1 cellular context compared by ENCODE assay signal in the genomic region with DNA sequence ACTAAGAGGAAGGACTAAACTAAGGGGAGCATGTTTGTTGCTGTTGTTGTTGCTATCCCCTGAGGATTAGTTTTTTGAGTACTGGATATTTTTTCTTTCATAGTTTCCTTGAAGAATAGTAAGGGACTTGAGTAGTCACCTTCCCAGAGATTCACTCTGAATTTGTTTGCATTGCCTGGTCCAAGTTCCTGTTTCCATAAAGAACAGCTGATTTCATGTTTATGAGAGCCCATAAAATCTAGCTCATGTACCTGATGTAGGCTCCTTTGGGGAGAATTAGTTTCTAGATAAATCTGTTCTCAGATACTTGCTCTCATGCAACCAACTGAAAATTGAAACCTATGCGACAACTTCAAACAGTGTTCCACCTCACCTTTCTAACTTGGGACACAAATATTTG.
TF ChIP-seq lines count a peak whose summit lies in the region.

No MANE protein-coding gene starts in this region.

TF ChIP-seq in GM23338, 12 proteins besides CTCF, POLR2A, EP300 and RAD21 (continued from another document):
- TF ChIP-seq, protein P1, sequence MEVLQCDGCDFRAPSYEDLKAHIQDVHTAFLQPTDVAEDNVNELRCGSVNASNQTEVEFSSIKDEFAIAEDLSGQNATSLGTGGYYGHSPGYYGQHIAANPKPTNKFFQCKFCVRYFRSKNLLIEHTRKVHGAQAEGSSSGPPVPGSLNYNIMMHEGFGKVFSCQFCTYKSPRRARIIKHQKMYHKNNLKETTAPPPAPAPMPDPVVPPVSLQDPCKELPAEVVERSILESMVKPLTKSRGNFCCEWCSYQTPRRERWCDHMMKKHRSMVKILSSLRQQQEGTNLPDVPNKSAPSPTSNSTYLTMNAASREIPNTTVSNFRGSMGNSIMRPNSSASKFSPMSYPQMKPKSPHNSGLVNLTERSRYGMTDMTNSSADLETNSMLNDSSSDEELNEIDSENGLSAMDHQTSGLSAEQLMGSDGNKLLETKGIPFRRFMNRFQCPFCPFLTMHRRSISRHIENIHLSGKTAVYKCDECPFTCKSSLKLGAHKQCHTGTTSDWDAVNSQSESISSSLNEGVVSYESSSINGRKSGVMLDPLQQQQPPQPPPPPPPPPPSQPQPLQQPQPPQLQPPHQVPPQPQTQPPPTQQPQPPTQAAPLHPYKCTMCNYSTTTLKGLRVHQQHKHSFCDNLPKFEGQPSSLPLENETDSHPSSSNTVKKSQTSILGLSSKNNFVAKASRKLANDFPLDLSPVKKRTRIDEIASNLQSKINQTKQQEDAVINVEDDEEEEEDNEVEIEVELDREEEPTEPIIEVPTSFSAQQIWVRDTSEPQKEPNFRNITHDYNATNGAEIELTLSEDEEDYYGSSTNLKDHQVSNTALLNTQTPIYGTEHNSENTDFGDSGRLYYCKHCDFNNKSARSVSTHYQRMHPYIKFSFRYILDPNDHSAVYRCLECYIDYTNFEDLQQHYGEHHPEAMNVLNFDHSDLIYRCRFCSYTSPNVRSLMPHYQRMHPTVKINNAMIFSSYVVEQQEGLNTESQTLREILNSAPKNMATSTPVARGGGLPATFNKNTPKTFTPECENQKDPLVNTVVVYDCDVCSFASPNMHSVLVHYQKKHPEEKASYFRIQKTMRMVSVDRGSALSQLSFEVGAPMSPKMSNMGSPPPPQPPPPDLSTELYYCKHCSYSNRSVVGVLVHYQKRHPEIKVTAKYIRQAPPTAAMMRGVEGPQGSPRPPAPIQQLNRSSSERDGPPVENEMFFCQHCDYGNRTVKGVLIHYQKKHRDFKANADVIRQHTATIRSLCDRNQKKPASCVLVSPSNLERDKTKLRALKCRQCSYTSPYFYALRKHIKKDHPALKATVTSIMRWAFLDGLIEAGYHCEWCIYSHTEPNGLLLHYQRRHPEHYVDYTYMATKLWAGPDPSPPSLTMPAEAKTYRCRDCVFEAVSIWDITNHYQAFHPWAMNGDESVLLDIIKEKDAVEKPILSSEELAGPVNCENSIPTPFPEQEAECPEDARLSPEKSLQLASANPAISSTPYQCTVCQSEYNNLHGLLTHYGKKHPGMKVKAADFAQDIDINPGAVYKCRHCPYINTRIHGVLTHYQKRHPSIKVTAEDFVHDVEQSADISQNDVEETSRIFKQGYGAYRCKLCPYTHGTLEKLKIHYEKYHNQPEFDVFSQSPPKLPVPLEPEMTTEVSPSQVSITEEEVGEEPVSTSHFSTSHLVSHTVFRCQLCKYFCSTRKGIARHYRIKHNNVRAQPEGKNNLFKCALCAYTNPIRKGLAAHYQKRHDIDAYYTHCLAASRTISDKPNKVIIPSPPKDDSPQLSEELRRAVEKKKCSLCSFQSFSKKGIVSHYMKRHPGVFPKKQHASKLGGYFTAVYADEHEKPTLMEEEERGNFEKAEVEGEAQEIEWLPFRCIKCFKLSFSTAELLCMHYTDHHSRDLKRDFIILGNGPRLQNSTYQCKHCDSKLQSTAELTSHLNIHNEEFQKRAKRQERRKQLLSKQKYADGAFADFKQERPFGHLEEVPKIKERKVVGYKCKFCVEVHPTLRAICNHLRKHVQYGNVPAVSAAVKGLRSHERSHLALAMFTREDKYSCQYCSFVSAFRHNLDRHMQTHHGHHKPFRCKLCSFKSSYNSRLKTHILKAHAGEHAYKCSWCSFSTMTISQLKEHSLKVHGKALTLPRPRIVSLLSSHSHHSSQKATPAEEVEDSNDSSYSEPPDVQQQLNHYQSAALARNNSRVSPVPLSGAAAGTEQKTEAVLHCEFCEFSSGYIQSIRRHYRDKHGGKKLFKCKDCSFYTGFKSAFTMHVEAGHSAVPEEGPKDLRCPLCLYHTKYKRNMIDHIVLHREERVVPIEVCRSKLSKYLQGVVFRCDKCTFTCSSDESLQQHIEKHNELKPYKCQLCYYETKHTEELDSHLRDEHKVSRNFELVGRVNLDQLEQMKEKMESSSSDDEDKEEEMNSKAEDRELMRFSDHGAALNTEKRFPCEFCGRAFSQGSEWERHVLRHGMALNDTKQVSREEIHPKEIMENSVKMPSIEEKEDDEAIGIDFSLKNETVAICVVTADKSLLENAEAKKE (CRISPR knock-in tag; IDR thresholded peaks at IDR 0.05) = no peak
- TF ChIP-seq JUNB (IDR thresholded peaks at IDR 0.05; ENCODE audit: unreplicated experiment) (no peak), EZH2phosphoT487 (IDR thresholded peaks at IDR 0.05; ENCODE audit: unreplicated experiment) (no peak)
